Comparison of ENCODE assay signal across 11 cellular contexts in the genomic region with DNA sequence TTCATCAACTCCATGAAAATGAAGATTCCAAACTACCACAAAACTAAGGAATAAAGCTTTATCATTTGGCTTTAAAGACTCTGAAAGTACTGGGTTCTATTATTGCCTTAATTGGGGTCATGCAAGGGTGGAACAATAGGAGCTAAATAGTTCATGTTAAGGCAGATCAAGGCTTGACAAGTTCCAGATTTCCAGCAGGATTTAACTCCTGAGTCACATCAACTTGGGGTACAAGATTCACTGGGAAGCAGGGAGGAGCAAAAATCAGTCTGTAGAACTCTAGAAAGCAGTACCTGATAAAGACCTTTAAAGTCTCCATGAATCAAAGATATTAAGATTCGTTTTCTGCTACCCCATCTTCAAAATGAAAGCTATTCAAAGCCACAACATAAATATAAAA.
"Had no signal": no experiment of that assay in that cellular context is flagged by ENCODE, and none has a peak within 500 bp of the region (broad histone marks: within the 10 kb centered on the region; RNA-seq: fewer than 3 reads in every experiment).

No MANE protein-coding gene starts in this region.

- DNase-seq: activated CD4-positive, alpha-beta memory T cell treated with anti-CD3 and anti-CD28 coated beads, Interleukin-2, amount 10 ng/mL, durations not matched to agents 7 days and 5 days; activated CD4-positive, alpha-beta T cell treated with anti-CD3 and anti-CD28 coated beads for 1 hour; activated naive CD4-positive, alpha-beta T cell; effector CD8-positive, alpha-beta T cell; kidney glomerular epithelial cell; pancreas; retina; T-helper 9 cell; trophoblast cell had no signal

- H3K9ac ChIP-seq: neural progenitor cell had no signal

- H3K9me3 ChIP-seq: pancreas had no signal

- H3K36me3 ChIP-seq: neural progenitor cell, pancreas had no signal

- H2AFZ ChIP-seq: neural progenitor cell had no signal

- H3K4me2 ChIP-seq: neural progenitor cell had no signal

- H3K4me3 ChIP-seq: coronary artery, neural progenitor cell, pancreas had no signal

- H3K27me3 ChIP-seq: neural progenitor cell, pancreas had no signal

- H3K27ac ChIP-seq: neural progenitor cell had no signal
